In the genomic region with DNA sequence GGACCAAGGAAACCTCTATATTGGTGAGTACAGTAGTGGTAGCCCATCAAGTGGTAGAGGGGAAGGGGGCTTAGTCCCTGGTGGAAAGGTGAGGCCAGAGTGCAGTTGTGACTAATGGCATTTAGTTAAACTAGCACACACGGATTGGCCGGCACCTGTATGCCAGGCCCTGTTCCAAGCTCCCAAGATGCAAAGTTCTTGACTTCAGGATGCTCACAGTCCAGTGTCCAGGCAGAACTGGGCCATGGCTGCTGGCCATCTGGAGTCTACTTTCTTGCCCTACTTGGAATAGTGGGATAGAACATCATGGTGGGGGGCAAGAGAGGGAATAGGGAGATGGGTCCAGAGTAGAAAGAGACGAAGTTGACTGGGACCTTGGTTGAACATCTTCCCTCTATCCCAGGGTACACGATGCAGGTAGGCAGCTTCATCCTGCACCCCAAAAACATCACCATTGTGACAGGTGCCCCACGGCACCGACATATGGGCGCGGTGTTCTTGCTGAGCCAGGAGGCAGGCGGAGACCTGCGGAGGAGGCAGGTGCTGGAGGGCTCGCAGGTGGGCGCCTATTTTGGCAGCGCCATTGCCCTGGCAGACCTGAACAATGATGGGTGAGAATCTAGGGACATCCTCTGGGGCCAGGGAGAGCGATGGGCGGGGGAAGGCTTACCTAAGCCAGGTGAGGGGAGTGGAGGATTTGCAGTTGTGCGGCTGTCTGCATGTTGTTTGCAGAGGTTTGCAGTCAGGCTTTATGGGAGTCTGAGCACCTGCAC, we compare ENCODE assay signal across 20 cellular contexts.
"Had no signal": no experiment of that assay in that cellular context is flagged by ENCODE, and none has a peak within 500 bp of the region (broad histone marks: within the 10 kb centered on the region; RNA-seq: fewer than 3 reads in every experiment).

No MANE protein-coding gene starts in this region.

- H3K27me3 ChIP-seq: heart left ventricle, left lung, sigmoid colon, tibial artery, upper lobe of left lung, uterus had no signal

- ATAC-seq: esophagus mucosa, heart left ventricle, left lung, psoas muscle had no signal

- H3K4me3 ChIP-seq: coronary artery, heart left ventricle, left lung, lung, psoas muscle, sigmoid colon, skin epidermis, tibial artery, upper lobe of left lung, uterus had no signal

- H3K36me3 ChIP-seq: uterus had no signal

- H3K27me3 Mint-ChIP-seq: stimulated activated naive CD8-positive, alpha-beta T cell treated with anti-CD3 and anti-CD28 coated beads, Interleukin-15, Interleukin-2, amounts not matched to agents 100 ng/mL and 50 ng/mL, for 24 hours had no signal

- H3K4me1 Mint-ChIP-seq: naive B cell had no signal

- DNase-seq: effector CD4-positive, alpha-beta T cell; endodermal cell; hippocampal formation; left lung; mesendoderm; naive B cell; psoas muscle; retina; sigmoid colon; stimulated activated CD4-positive, alpha-beta T cell treated with anti-CD3 and anti-CD28 coated beads, Interleukin-12 subunit alpha, Interleukin-12 subunit beta, amount 100 ng/mL, for 4 hours; tibial artery; upper lobe of left lung; uterus had no signal

- H3K9me3 ChIP-seq: heart left ventricle, psoas muscle, sigmoid colon, tibial artery, upper lobe of left lung, uterus had no signal

- H3K9me3 Mint-ChIP-seq: nephron had no signal

- H3K27ac ChIP-seq: heart left ventricle, left lung, psoas muscle, sigmoid colon, skin epidermis, uterus had no signal

- H3K27ac Mint-ChIP-seq: endodermal cell; nephron; stimulated activated naive CD8-positive, alpha-beta T cell treated with anti-CD3 and anti-CD28 coated beads, Interleukin-15, Interleukin-2, amounts not matched to agents 100 ng/mL and 50 ng/mL, for 24 hours had no signal

- H3K4me1 ChIP-seq: left lung, sigmoid colon, upper lobe of left lung, uterus had no signal

- H3K4me3 Mint-ChIP-seq: endodermal cell; naive B cell; nephron; stimulated activated naive CD8-positive, alpha-beta T cell treated with anti-CD3 and anti-CD28 coated beads, Interleukin-15, Interleukin-2, amounts not matched to agents 100 ng/mL and 50 ng/mL, for 24 hours had no signal
